ENCODE assay signal across 22 cellular contexts in genomic region chr4:103052779-103053178, GRCh38. TPM values are rescaled to one million over a fixed set of nuclear protein-coding genes. Genes with fewer than 3 reads are reported as not detected.
A peak's percentile ranks its signal among the peaks of the same experiment; 100 is the strongest.
DNase-seq lines count a peak whose midpoint lies in the region; ATAC-seq, FAIRE-seq and TF ChIP-seq lines count a peak whose summit lies in the region.
"Had no signal": no experiment of that assay in that cellular context is flagged by ENCODE, and none has a peak within 500 bp of the region (broad histone marks: within the 10 kb centered on the region; RNA-seq: fewer than 3 reads in every experiment).

No MANE protein-coding gene starts in this region.

- 84% methylated on average over 3 of the region's 3 CpGs for WGBS in SK-N-SH (ENCODE audit: low lambda C conversion rate)
- 84 to 86% (median 85%) methylated on average over 3 of the region's 3 CpGs for WGBS in small intestine, 3 donors

- H2AFZ ChIP-seq in SK-N-SH (ENCODE audit: low read depth) = no peak overlapping the region

- H3K9me3 ChIP-seq in SK-N-SH = no peaks in the 10 kb centered on the region
- H3K9me3 ChIP-seq in small intestine (ENCODE audit: control insufficient read depth, low read depth) = no peaks in the 10 kb centered on the region
- H3K9me3 ChIP-seq in HAP-1 = no peaks in the 10 kb centered on the region
- H3K9me3 ChIP-seq: A549, Caco-2 had no signal

- H4K20me1 ChIP-seq in SK-N-SH (ENCODE audit: insufficient read depth) = no peaks in the 10 kb centered on the region
- H4K20me1 ChIP-seq: BLaER1 treated with 17β-estradiol and CSF1 and Interleukin-3, amounts not matched to agents 10 nM and 100 nM had no signal

- no peaks in the 10 kb centered on the region for H3F3A ChIP-seq in SK-N-SH (replicated peaks; ENCODE audit: insufficient read depth)

- no peaks in the 10 kb centered on the region for H3K9me2 ChIP-seq in SK-N-SH

- no peak overlapping the region for H3K9ac ChIP-seq in SK-N-SH
- H3K9ac ChIP-seq: BLaER1 treated with 17β-estradiol and CSF1 and Interleukin-3, amounts not matched to agents 10 nM and 100 nM had no signal

- H3K27me3 ChIP-seq in SK-N-SH (ENCODE audit: insufficient read depth) (no peaks in the 10 kb centered on the region), small intestine (ENCODE audit: control insufficient read depth in 2 of 2, insufficient read depth in 2 of 2, low read length in 2 of 2) (no peaks in the 10 kb centered on the region), HAP-1 (ENCODE audit: low read depth) (no peaks in the 10 kb centered on the region)
- H3K27me3 ChIP-seq: BLaER1 treated with 17β-estradiol and CSF1 and Interleukin-3, amounts not matched to agents 10 nM and 100 nM had no signal

- H3K36me3 ChIP-seq in SK-N-SH (replicated peaks in 1 of 2; ENCODE audit: control insufficient read depth in 1 of 2, insufficient read depth in 2 of 2, low read length in 1 of 2) (peaks cover 8 to 25% of the 10 kb centered on the region in 2 experiments), small intestine (ENCODE audit: control insufficient read depth in 2 of 2, insufficient read depth in 2 of 2, low read length in 2 of 2) (no peaks in the 10 kb centered on the region), HAP-1 (replicated peaks) (peaks cover 5% of the 10 kb centered on the region; the same call in 1 of the 2 replicates)

- H3K79me2 ChIP-seq in SK-N-SH (ENCODE audit: insufficient read depth) = no peaks in the 10 kb centered on the region

- CTCF ChIA-PET in SK-N-SH (lab: Yijun Ruan, JAX) = interaction anchor here (1.0 to 1.2 kb wide), 5 partner anchors 11 to 47 kb away, joined by 3 to 6 read pairs (median 3); partner anchors contain the start of gene BDH2

- in situ Hi-C loops in HAP-1 (cut with MboI; ENCODE audit: low sequenced_read_pairs) = no loop called here

- peak; percentile 8; the same call in 1 of the 2 replicates for TF ChIP-seq RAD21 in SK-N-SH (IDR thresholded peaks at IDR 0.05; ENCODE audit: low read length)

- TF ChIP-seq EP300 in SK-N-SH (IDR thresholded peaks at IDR 0.05; ENCODE audit: borderline replicate concordance in 1 of 2, low read depth in 1 of 2, low read length in 1 of 2) = peak in 1 of 2 experiments; percentile 40; a peak in 1 of 4 replicates

- no peak overlapping the region for H3K4me2 ChIP-seq in SK-N-SH
- H3K4me2 ChIP-seq: A549; BLaER1 treated with 17β-estradiol and CSF1 and Interleukin-3, amounts not matched to agents 10 nM and 100 nM had no signal

- peak; percentile 30 for FAIRE-seq in small intestine (lab: Jason Lieb, UNC)
- FAIRE-seq: A549, D721Med, G401.6, GM12878, GM12892, GM18507 had no signal

- peak; percentile 55 for DNase-seq in SK-N-SH
- peak; percentile 7 for DNase-seq in iPS-NIHi7 (ENCODE audit: extremely low spot score)
- DNase-seq in small intestine = no peak
- no peak for DNase-seq in HAP-1 (ENCODE audit: low spot score in 2 of 2)
- no peak for DNase-seq in foreskin fibroblast
- DNase-seq: AML-193; Caco-2; Calu3; CD4-positive, alpha-beta T cell; CD8-positive, alpha-beta T cell; DMS79 treated with DMSO at 0.1 percent for 48 hours; GF-D8 had no signal

- ATAC-seq in SK-N-SH treated with all-trans-retinoic acid at 6 μM for 48 hours = no peak
- ATAC-seq: A549; CD8-positive, alpha-beta T cell; GM12878 had no signal

- peak overlapping the region in 1 of 2 experiments; percentile 6; a peak in 1 of 4 replicates for H3K27ac ChIP-seq in SK-N-SH (ENCODE audit: low read depth in 2 of 2, low read length in 1 of 2)
- no peak overlapping the region for H3K27ac ChIP-seq in small intestine (ENCODE audit: low read depth in 1 of 2, low read length in 1 of 2)
- H3K27ac ChIP-seq: 22Rv1; A549; BLaER1 treated with 17β-estradiol and CSF1 and Interleukin-3, amounts not matched to agents 10 nM and 100 nM; C4-2B had no signal

- POLR2A ChIA-PET in SK-N-SH (lab: Yijun Ruan, JAX) = no interaction called here

- TF ChIP-seq CTCF in SK-N-SH (IDR thresholded peaks at IDR 0.05) (no peak), foreskin fibroblast (IDR thresholded peaks at IDR 0.05; ENCODE audit: low read depth, low read length) (no peak)

- H3K4me3 ChIP-seq in SK-N-SH (ENCODE audit: low read depth in 2 of 2, low read length in 1 of 2) = no peak overlapping the region
- H3K4me3 ChIP-seq in small intestine (ENCODE audit: low read depth in 1 of 2, low read length in 2 of 2) = no peak overlapping the region
- no peak overlapping the region for H3K4me3 ChIP-seq in HAP-1
- H3K4me3 ChIP-seq in foreskin fibroblast (ENCODE audit: low read depth in 1 of 2, low read length in 2 of 2) = no peak overlapping the region
- H3K4me3 ChIP-seq: A549; BLaER1 treated with 17β-estradiol and CSF1 and Interleukin-3, amounts not matched to agents 10 nM and 100 nM; GM12878 had no signal

- H3K4me1 ChIP-seq in SK-N-SH (ENCODE audit: control insufficient read depth in 1 of 2, insufficient read depth in 2 of 2, low read depth in 1 of 2, low read length in 1 of 2) = peaks cover 0 to 6% of the 10 kb centered on the region in 2 experiments; a peak in 2 of 4 replicates
- no peaks in the 10 kb centered on the region for H3K4me1 ChIP-seq in small intestine (ENCODE audit: control insufficient read depth in 2 of 2, insufficient read depth in 1 of 2, low read depth in 1 of 2, low read length in 1 of 2)
- peaks cover 3% of the 10 kb centered on the region; the same call in 1 of the 2 replicates for H3K4me1 ChIP-seq in HAP-1
- H3K4me1 ChIP-seq: A549, Caco-2 had no signal

TF ChIP-seq in SK-N-SH, 30 proteins besides CTCF, POLR2A, EP300 and RAD21 (continues in another document):
- TF ChIP-seq USF2 (IDR thresholded peaks at IDR 0.05; ENCODE audit: borderline replicate concordance, low read depth, low read length) = no peak
- peak; percentile 59; the same call in 1 of the 2 replicates for TF ChIP-seq MXI1 (IDR thresholded peaks at IDR 0.05; ENCODE audit: low read depth, low read length)
- no peak for TF ChIP-seq FOXJ3 (CRISPR knock-in tag; IDR thresholded peaks at IDR 0.05)
- TF ChIP-seq CHD2 (IDR thresholded peaks at IDR 0.05; ENCODE audit: low read length, partially characterized antibody) = no peak

TF ChIP-seq in SK-N-SH treated with all-trans-retinoic acid at 6 μM for 48 hours, 23 proteins besides CTCF, POLR2A, EP300 and RAD21 (continues in another document):
- TF ChIP-seq ESRRG (CRISPR knock-in tag; IDR thresholded peaks at IDR 0.05) (no peak), ZNF8 (CRISPR knock-in tag; IDR thresholded peaks at IDR 0.05) (no peak), CREB5 (CRISPR knock-in tag; IDR thresholded peaks at IDR 0.05; ENCODE audit: low read depth) (no peak), OSR1 (CRISPR knock-in tag; IDR thresholded peaks at IDR 0.05) (no peak), CSDC2 (CRISPR knock-in tag; IDR thresholded peaks at IDR 0.05) (no peak), ZFP3 (CRISPR knock-in tag; IDR thresholded peaks at IDR 0.05) (no peak), GLIS3 (CRISPR knock-in tag; IDR thresholded peaks at IDR 0.05) (no peak), RARB (CRISPR knock-in tag; IDR thresholded peaks at IDR 0.05) (no peak), ARNTL (CRISPR knock-in tag; IDR thresholded peaks at IDR 0.05; ENCODE audit: borderline replicate concordance, low read depth) (no peak), ZFP30 (CRISPR knock-in tag; IDR thresholded peaks at IDR 0.05) (no peak)
- TF ChIP-seq, protein P1, sequence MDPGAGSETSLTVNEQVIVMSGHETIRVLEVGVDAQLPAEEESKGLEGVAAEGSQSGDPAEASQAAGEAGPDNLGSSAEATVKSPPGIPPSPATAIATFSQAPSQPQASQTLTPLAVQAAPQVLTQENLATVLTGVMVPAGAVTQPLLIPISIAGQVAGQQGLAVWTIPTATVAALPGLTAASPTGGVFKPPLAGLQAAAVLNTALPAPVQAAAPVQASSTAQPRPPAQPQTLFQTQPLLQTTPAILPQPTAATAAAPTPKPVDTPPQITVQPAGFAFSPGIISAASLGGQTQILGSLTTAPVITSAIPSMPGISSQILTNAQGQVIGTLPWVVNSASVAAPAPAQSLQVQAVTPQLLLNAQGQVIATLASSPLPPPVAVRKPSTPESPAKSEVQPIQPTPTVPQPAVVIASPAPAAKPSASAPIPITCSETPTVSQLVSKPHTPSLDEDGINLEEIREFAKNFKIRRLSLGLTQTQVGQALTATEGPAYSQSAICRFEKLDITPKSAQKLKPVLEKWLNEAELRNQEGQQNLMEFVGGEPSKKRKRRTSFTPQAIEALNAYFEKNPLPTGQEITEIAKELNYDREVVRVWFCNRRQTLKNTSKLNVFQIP (CRISPR knock-in tag; IDR thresholded peaks at IDR 0.05; ENCODE audit: borderline replicate concordance, low read depth) = no peak

RNA-seq across cellular contexts. Expression of gene SLC9B2, which starts 23.8 kb away (rescaled TPM):
- polyA plus RNA-seq in SK-N-SH (2012; rRNA removed) (11.2 and 16.0 TPM in 2 replicates), small intestine (1 to 10 TPM; 3.8 to 5.8 (median 4.0) TPM)
- polyA plus RNA-seq in SK-N-SH (2012; cell fraction: cytosol; rRNA removed) = 14.7 and 16.8 TPM in 2 replicates
- polyA plus RNA-seq in SK-N-SH (2012; cell fraction: nucleus; rRNA removed) = 9.8 and 13.6 TPM in 2 replicates

RNA-seq across cellular contexts. Expression of gene SLC9B1, which starts 33.3 kb away (rescaled TPM):
- polyA plus RNA-seq in SK-N-SH (2012; rRNA removed) = 0.21 and 0.37 TPM in 2 replicates
- polyA plus RNA-seq in SK-N-SH (2012; cell fraction: cytosol; rRNA removed) = 0.27 and 0.37 TPM in 2 replicates
- 0.39 and 0.46 TPM in 2 replicates for polyA plus RNA-seq in SK-N-SH (2012; cell fraction: nucleus; rRNA removed)
- under 1 TPM in 1 of 3 donors, not detected in 2; 0.18 TPM for polyA plus RNA-seq in small intestine

RNA-seq across cellular contexts. Expression of gene BDH2, which starts 46.9 kb away (rescaled TPM):
- polyA plus RNA-seq in SK-N-SH (2012; rRNA removed) = 57.8 and 95.4 TPM in 2 replicates
- polyA plus RNA-seq in SK-N-SH (2012; cell fraction: cytosol; rRNA removed) = 56.8 and 57.6 TPM in 2 replicates
- 121 and 237 TPM in 2 replicates for polyA plus RNA-seq in SK-N-SH (2012; cell fraction: nucleus; rRNA removed)
- 100 to 1,000 TPM in 2 of 3 donors, 10 to 100 TPM in 1; 73.3 to 317 (median 185) TPM for polyA plus RNA-seq in small intestine

Comparison
In these comparisons a context has a peak if more than half of its experiments do, and no peak if none do; other contexts are left out.
1. DNase-seq: peak in SK-N-SH (single experiment) and iPS-NIHi7 (single experiment); none in small intestine (single experiment), HAP-1 (0 of 2) and foreskin fibroblast (0 of 2).